Comparison of ENCODE assay signal across 19 cellular contexts in genomic region chr12:113266106-113266895, GRCh38. TPM values are rescaled to one million over a fixed set of nuclear protein-coding genes. Genes with fewer than 3 reads are reported as not detected.
DNase-seq lines count a peak whose midpoint lies in the region; ATAC-seq and TF ChIP-seq lines count a peak whose summit lies in the region.
"Had no signal": no experiment of that assay in that cellular context is flagged by ENCODE, and none has a peak within 500 bp of the region (broad histone marks: within the 10 kb centered on the region; RNA-seq: fewer than 3 reads in every experiment).

No MANE protein-coding gene starts in this region.

- H4K91ac ChIP-seq in trophoblast cell (ENCODE audit: low read depth, low read length) = no peak overlapping the region

- H3K79me2 ChIP-seq in DND-41 (ENCODE audit: insufficient read depth, low read length) (peaks cover 6% of the 10 kb centered on the region), trophoblast cell (ENCODE audit: control insufficient read depth, insufficient read depth, low read length, poor library complexity) (no peaks in the 10 kb centered on the region)

- no peak overlapping the region for H3K18ac ChIP-seq in trophoblast cell (ENCODE audit: low read length)

- H2AFZ ChIP-seq in DND-41 (ENCODE audit: low read depth, low read length) (no peak overlapping the region), trophoblast cell (ENCODE audit: insufficient read depth, low read length, poor library complexity) (no peak overlapping the region)
- H2AFZ ChIP-seq: GM23338, PC-9 had no signal

- CTCF ChIA-PET in activated naive CD4-positive, alpha-beta T cell treated with anti-CD3 and anti-CD28 coated beads for 36 hours (lab: Charles Lee) = no interaction called here

- H2BK5ac ChIP-seq in trophoblast cell (ENCODE audit: low read depth, low read length, poor library complexity) = no peak overlapping the region

- no peak overlapping the region for H2BK12ac ChIP-seq in trophoblast cell (ENCODE audit: low read length)

- H3K4me1 Mint-ChIP-seq in activated naive CD4-positive, alpha-beta T cell treated with anti-CD3 and anti-CD28 coated beads, Interleukin-2, amount 50 U/mL, for 24 hours = peaks cover 30% of the 10 kb centered on the region
- H3K4me1 Mint-ChIP-seq in activated naive CD4-positive, alpha-beta T cell treated with anti-CD3 and anti-CD28 coated beads for 36 hours (ENCODE audit: low read depth) = peaks cover 42% of the 10 kb centered on the region
- peaks cover 71% of the 10 kb centered on the region for H3K4me1 Mint-ChIP-seq in dendritic cell treated with granulocyte-macrophage colony-stimulating factor and Interleukin-4, amounts not matched to agents 40 ng/mL and 50 ng/mL, for 4 days (ENCODE audit: low read depth)

- peak overlapping the region; percentile 15 for H2BK120ac ChIP-seq in trophoblast cell (ENCODE audit: insufficient read depth, low read length, poor library complexity)

- H4K20me1 ChIP-seq in DND-41 (ENCODE audit: insufficient read depth, low read length) = no peaks in the 10 kb centered on the region
- H4K20me1 ChIP-seq: BLaER1 had no signal

- no peak overlapping the region for H3K4ac ChIP-seq in trophoblast cell (ENCODE audit: low read depth, low read length)

- peaks cover 7% of the 10 kb centered on the region for H3K36me3 Mint-ChIP-seq in activated naive CD4-positive, alpha-beta T cell treated with anti-CD3 and anti-CD28 coated beads, Interleukin-2, amount 50 U/mL, for 24 hours
- peaks cover 50% of the 10 kb centered on the region for H3K36me3 Mint-ChIP-seq in activated naive CD4-positive, alpha-beta T cell treated with anti-CD3 and anti-CD28 coated beads for 36 hours (ENCODE audit: low read depth)
- peaks cover 100% of the 10 kb centered on the region for H3K36me3 Mint-ChIP-seq in dendritic cell treated with granulocyte-macrophage colony-stimulating factor and Interleukin-4, amounts not matched to agents 40 ng/mL and 50 ng/mL, for 4 days (ENCODE audit: low read depth)

- no peak overlapping the region for H4K12ac ChIP-seq in trophoblast cell (ENCODE audit: low read depth, low read length)

- H3K4me3 Mint-ChIP-seq in activated naive CD4-positive, alpha-beta T cell treated with anti-CD3 and anti-CD28 coated beads, Interleukin-2, amount 50 U/mL, for 24 hours = no peak overlapping the region
- no peak overlapping the region for H3K4me3 Mint-ChIP-seq in activated naive CD4-positive, alpha-beta T cell treated with anti-CD3 and anti-CD28 coated beads for 36 hours
- H3K4me3 Mint-ChIP-seq in dendritic cell treated with granulocyte-macrophage colony-stimulating factor and Interleukin-4, amounts not matched to agents 40 ng/mL and 50 ng/mL, for 4 days = no peak overlapping the region
- H3K4me3 Mint-ChIP-seq: CD8-positive, alpha-beta memory T cell; GM23338 had no signal

- H3K4me3 ChIP-seq in DND-41 (ENCODE audit: low read depth in 1 of 2, low read length in 2 of 2) = no peak overlapping the region
- H3K4me3 ChIP-seq in trophoblast cell (ENCODE audit: low read depth, low read length) = no peak overlapping the region
- H3K4me3 ChIP-seq: BLaER1, GM12878, GM23338, PC-9 had no signal

- ATAC-seq in DND-41 (ENCODE audit: insufficient read depth, low read depth) (no peak), GM18519 (IDR thresholded peaks at IDR 0.05; ENCODE audit: low FRiP score, unreplicated experiment) (no peak), GM18873 (IDR thresholded peaks at IDR 0.05; ENCODE audit: low FRiP score, unreplicated experiment) (no peak)
- ATAC-seq: GM12878, GM23338 had no signal

- no peak overlapping the region for H2AK5ac ChIP-seq in trophoblast cell (ENCODE audit: low read length)

- H3K4me1 ChIP-seq in DND-41 (ENCODE audit: insufficient read depth, low read length) (peaks cover 47% of the 10 kb centered on the region), trophoblast cell (ENCODE audit: control insufficient read depth in 1 of 2, insufficient read depth in 2 of 2, low read length in 2 of 2) (peaks cover 4 to 6% of the 10 kb centered on the region in 2 experiments)

- H3K27me3 ChIP-seq in DND-41 (ENCODE audit: insufficient read depth, low read length, poor library complexity) = no peaks in the 10 kb centered on the region
- H3K27me3 ChIP-seq in trophoblast cell (ENCODE audit: insufficient read depth, low read length) = no peaks in the 10 kb centered on the region

- peak overlapping the region; percentile 81 for H3K27ac Mint-ChIP-seq in activated naive CD4-positive, alpha-beta T cell treated with anti-CD3 and anti-CD28 coated beads, Interleukin-2, amount 50 U/mL, for 24 hours
- H3K27ac Mint-ChIP-seq in activated naive CD4-positive, alpha-beta T cell treated with anti-CD3 and anti-CD28 coated beads for 36 hours = no peak overlapping the region
- peak overlapping the region; percentile 7 for H3K27ac Mint-ChIP-seq in dendritic cell treated with granulocyte-macrophage colony-stimulating factor and Interleukin-4, amounts not matched to agents 40 ng/mL and 50 ng/mL, for 4 days
- H3K27ac Mint-ChIP-seq: GM23338 had no signal

- no peak overlapping the region for H3K9ac ChIP-seq in DND-41 (ENCODE audit: low read depth, low read length)
- no peak overlapping the region for H3K9ac ChIP-seq in trophoblast cell (ENCODE audit: low read length)
- H3K9ac ChIP-seq: BLaER1 had no signal

- no peaks in the 10 kb centered on the region for H3K27me3 Mint-ChIP-seq in activated naive CD4-positive, alpha-beta T cell treated with anti-CD3 and anti-CD28 coated beads, Interleukin-2, amount 50 U/mL, for 24 hours
- H3K27me3 Mint-ChIP-seq in activated naive CD4-positive, alpha-beta T cell treated with anti-CD3 and anti-CD28 coated beads for 36 hours (ENCODE audit: low read depth) = no peaks in the 10 kb centered on the region
- no peaks in the 10 kb centered on the region for H3K27me3 Mint-ChIP-seq in dendritic cell treated with granulocyte-macrophage colony-stimulating factor and Interleukin-4, amounts not matched to agents 40 ng/mL and 50 ng/mL, for 4 days
- H3K27me3 Mint-ChIP-seq: CD8-positive, alpha-beta memory T cell had no signal

- no peak for TF ChIP-seq CTCF in DND-41 (IDR thresholded peaks at IDR 0.05; ENCODE audit: borderline replicate concordance, extremely low read depth, low read length, poor library complexity, severe bottlenecking)

- intact Hi-C loops in activated naive CD4-positive, alpha-beta T cell treated with anti-CD3 and anti-CD28 coated beads for 36 hours (cut with micrococcal nuclease) = no loop called here
- intact Hi-C loops in dendritic cell treated with granulocyte-macrophage colony-stimulating factor and Interleukin-4, amounts not matched to agents 40 ng/mL and 50 ng/mL, for 4 days (cut with micrococcal nuclease) = no loop called here

- no peak overlapping the region for H3K14ac ChIP-seq in trophoblast cell (ENCODE audit: low read length)

- DNase-seq in activated naive CD4-positive, alpha-beta T cell treated with anti-CD3 and anti-CD28 coated beads for 36 hours = no peak
- no peak for DNase-seq in DND-41
- DNase-seq in trophoblast cell = no peak
- no peak for DNase-seq in DMS53 treated with DMSO at 0.1 percent for 48 hours (lab: John Stamatoyannopoulos, UW; ENCODE audit: unreplicated experiment)
- DNase-seq: CD8-positive, alpha-beta memory T cell; GDM1; KG1; NCI-H1048; NCI-H1436 treated with DMSO at 0.1 percent for 48 hours; NCI-H2081; NCI-H510A treated with DMSO at 0.1 percent for 48 hours; PC-9 had no signal

- H4K8ac ChIP-seq in trophoblast cell (ENCODE audit: low read depth, low read length) = no peak overlapping the region

- H3K79me1 ChIP-seq in trophoblast cell (ENCODE audit: low read length) = no peaks in the 10 kb centered on the region

- H3K4me2 ChIP-seq in DND-41 (ENCODE audit: insufficient read depth, low read length) = no peak overlapping the region
- no peak overlapping the region for H3K4me2 ChIP-seq in trophoblast cell (ENCODE audit: low read length)
- H3K4me2 ChIP-seq: BLaER1, GM23338, PC-9 had no signal

- H3K36me3 ChIP-seq in DND-41 (ENCODE audit: insufficient read depth, low read length) (peaks cover 54% of the 10 kb centered on the region), trophoblast cell (ENCODE audit: control insufficient read depth in 1 of 2, insufficient read depth in 2 of 2, low read length in 2 of 2) (peaks cover 8 to 23% of the 10 kb centered on the region in 2 experiments)
- H3K36me3 ChIP-seq: BLaER1 had no signal

- no peak overlapping the region for H3K23ac ChIP-seq in trophoblast cell (ENCODE audit: low read length)

- peak overlapping the region; percentile 1; the same call in 1 of the 2 replicates for H3K27ac ChIP-seq in DND-41 (ENCODE audit: low read length)
- no peak overlapping the region for H3K27ac ChIP-seq in trophoblast cell (ENCODE audit: low read depth, low read length)
- H3K27ac ChIP-seq: BLaER1, PC-9 had no signal

- no peaks in the 10 kb centered on the region for H3K9me3 ChIP-seq in DND-41 (ENCODE audit: insufficient read depth, low read length, severe bottlenecking)
- H3K9me3 ChIP-seq in trophoblast cell (ENCODE audit: insufficient read depth, low read depth, low read length) = no peaks in the 10 kb centered on the region
- H3K9me3 ChIP-seq: BLaER1 had no signal

- H3K9me3 Mint-ChIP-seq in activated naive CD4-positive, alpha-beta T cell treated with anti-CD3 and anti-CD28 coated beads, Interleukin-2, amount 50 U/mL, for 24 hours = no peaks in the 10 kb centered on the region
- H3K9me3 Mint-ChIP-seq in activated naive CD4-positive, alpha-beta T cell treated with anti-CD3 and anti-CD28 coated beads for 36 hours = peaks cover 5% of the 10 kb centered on the region
- no peaks in the 10 kb centered on the region for H3K9me3 Mint-ChIP-seq in dendritic cell treated with granulocyte-macrophage colony-stimulating factor and Interleukin-4, amounts not matched to agents 40 ng/mL and 50 ng/mL, for 4 days
- H3K9me3 Mint-ChIP-seq: CD8-positive, alpha-beta memory T cell; GM23338 had no signal

- no CpG with 5 or more reads among the region's 23 CpGs for WGBS in trophoblast cell (ENCODE audit: extremely low coverage, insufficient coverage, insufficient read length)

RNA-seq across cellular contexts. Expression of gene TPCN1, which starts 45.0 kb away (rescaled TPM):
- total RNA-seq in activated naive CD4-positive, alpha-beta T cell treated with anti-CD3 and anti-CD28 coated beads for 36 hours = 10 to 100 TPM; 47.3 to 49.2 TPM
- polyA plus RNA-seq in trophoblast cell (2013) = 14.9 and 16.0 TPM in 2 replicates
